8 cellular contexts compared by ENCODE assay signal in genomic region chr3:107740992-107741896, GRCh38.
DNase-seq lines count a peak whose midpoint lies in the region; ATAC-seq and TF ChIP-seq lines count a peak whose summit lies in the region.
"Had no signal": no experiment of that assay in that cellular context is flagged by ENCODE, and none has a peak within 500 bp of the region (broad histone marks: within the 10 kb centered on the region; RNA-seq: fewer than 3 reads in every experiment).

No MANE protein-coding gene starts in this region.

- peaks cover 28% of the 10 kb centered on the region for H3K4me1 Mint-ChIP-seq in endodermal cell

- ATAC-seq in HG02884 (IDR thresholded peaks at IDR 0.05; ENCODE audit: unreplicated experiment) (no peak), GM21360 (IDR thresholded peaks at IDR 0.05; ENCODE audit: unreplicated experiment) (no peak)

- H3K4me3 Mint-ChIP-seq in endodermal cell, result no peak overlapping the region
- H3K4me3 Mint-ChIP-seq: T-helper 1 cell treated with Interleukin-12 subunit alpha and Interleukin-12 subunit beta and Interleukin-4 antibody, amounts not matched to agents 30 μg/mL and 1 μg/mL, for 36 hours had no signal

- H2AFZ ChIP-seq in parathyroid adenoma, result no peak overlapping the region

- H3K36me3 ChIP-seq in endodermal cell (ENCODE audit: control insufficient read depth, insufficient read depth, low read length) (no peaks in the 10 kb centered on the region), parathyroid adenoma (ENCODE audit: control insufficient read depth, insufficient read depth, low read length) (no peaks in the 10 kb centered on the region)

- TF ChIP-seq CTCF in GM12872 (IDR thresholded peaks at IDR 0.05; ENCODE audit: insufficient read depth, low read depth, low read length) (peak; percentile 36; the same call in 1 of the 3 replicates), endodermal cell (conservative IDR thresholded peaks at IDR 0.05) (peak; percentile 74), parathyroid adenoma (IDR thresholded peaks at IDR 0.05) (peak; percentile 50)

- H3K27ac Mint-ChIP-seq in endodermal cell, result no peak overlapping the region
- H3K27ac Mint-ChIP-seq: T-helper 1 cell treated with Interleukin-12 subunit alpha and Interleukin-12 subunit beta and Interleukin-4 antibody, amounts not matched to agents 30 μg/mL and 1 μg/mL, for 36 hours had no signal

- no peak overlapping the region for H3K27ac ChIP-seq in endodermal cell (ENCODE audit: low read depth, low read length)
- no peak overlapping the region for H3K27ac ChIP-seq in parathyroid adenoma

- no peak overlapping the region for H3K9ac ChIP-seq in endodermal cell (ENCODE audit: extremely low read depth, low read length, poor library complexity, severe bottlenecking)
- H3K9ac ChIP-seq in parathyroid adenoma, result no peak overlapping the region

- H3K27me3 ChIP-seq in endodermal cell (ENCODE audit: control insufficient read depth, insufficient read depth, low read length, poor library complexity, severe bottlenecking) (no peaks in the 10 kb centered on the region), parathyroid adenoma (ENCODE audit: control insufficient read depth, insufficient read depth, low read length) (no peaks in the 10 kb centered on the region)

- no peaks in the 10 kb centered on the region for H3K79me2 ChIP-seq in parathyroid adenoma

- H3K4me3 ChIP-seq in endodermal cell (ENCODE audit: low read length) (no peak overlapping the region), parathyroid adenoma (ENCODE audit: low read depth, low read length) (no peak overlapping the region)

- no peaks in the 10 kb centered on the region for H3K9me3 Mint-ChIP-seq in endodermal cell
- H3K9me3 Mint-ChIP-seq: T-helper 1 cell treated with Interleukin-12 subunit alpha and Interleukin-12 subunit beta and Interleukin-4 antibody, amounts not matched to agents 30 μg/mL and 1 μg/mL, for 36 hours had no signal

- 82 to 100% methylated on average over 5 of the region's 6 CpGs for WGBS in endodermal cell (ENCODE audit: insufficient coverage in 1 of 2, insufficient read length in 1 of 2), 2 experiments

- H3K4me1 ChIP-seq in endodermal cell (ENCODE audit: control insufficient read depth, insufficient read depth, low read length) (peaks cover 2% of the 10 kb centered on the region), parathyroid adenoma (peaks cover 5% of the 10 kb centered on the region)

- H3K4me2 ChIP-seq in parathyroid adenoma (ENCODE audit: low read length), result no peak overlapping the region

- H3K36me3 Mint-ChIP-seq in endodermal cell (ENCODE audit: low read depth), result no peaks in the 10 kb centered on the region

- DNase-seq in NCI-H2171 treated with DMSO at 0.1 percent for 48 hours (lab: John Stamatoyannopoulos, UW) (peak; percentile 70), endodermal cell (no peak)
- DNase-seq in activated CD4-positive, alpha-beta T cell treated with anti-CD3 and anti-CD28 coated beads for 4 hours, result no peak

- no peaks in the 10 kb centered on the region for H3K27me3 Mint-ChIP-seq in endodermal cell (ENCODE audit: insufficient read depth)

- H3K9me3 ChIP-seq in endodermal cell (ENCODE audit: control insufficient read depth, low read length) (no peaks in the 10 kb centered on the region), parathyroid adenoma (ENCODE audit: control insufficient read depth, low read length) (no peaks in the 10 kb centered on the region)
